20 cellular contexts compared by ENCODE assay signal in the genomic region with DNA sequence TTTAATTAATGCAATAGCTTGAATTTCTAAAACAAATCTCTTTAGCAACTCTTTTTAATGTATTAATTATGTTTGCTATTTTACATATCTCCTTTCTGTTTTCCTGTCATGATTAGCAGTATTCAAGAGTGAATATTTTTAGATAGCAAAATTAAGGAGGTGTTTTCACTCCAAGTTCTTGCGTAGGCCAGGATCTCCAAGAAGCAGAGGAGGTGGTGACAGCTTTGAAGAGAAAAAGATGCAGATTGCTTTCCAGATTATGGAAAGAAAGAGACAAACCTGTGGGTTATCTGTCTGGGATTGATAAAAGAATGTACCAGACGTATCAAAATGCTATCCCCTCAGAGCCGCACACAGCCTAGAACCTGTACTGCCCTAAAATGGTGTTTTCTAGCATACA.
"Had no signal": no experiment of that assay in that cellular context is flagged by ENCODE, and none has a peak within 500 bp of the region (broad histone marks: within the 10 kb centered on the region; RNA-seq: fewer than 3 reads in every experiment).

No MANE protein-coding gene starts in this region.

- DNase-seq: stimulated activated CD4-positive, alpha-beta T cell treated with anti-CD3 and anti-CD28 coated beads, Interleukin-2, amount 100 ng/mL, for 48 hours; stimulated activated CD4-positive, alpha-beta T cell treated with anti-CD3 and anti-CD28 coated beads, Interleukin-4, amount 100 ng/mL, for 1 hour; stimulated activated CD4-positive, alpha-beta T cell treated with anti-CD3 and anti-CD28 coated beads, Interleukin-4, amount 100 ng/mL, for 24 hours; stimulated activated CD4-positive, alpha-beta T cell treated with anti-CD3 and anti-CD28 coated beads, Interleukin-4, amount 100 ng/mL, for 4 hours; stimulated activated CD8-positive, alpha-beta memory T cell treated with anti-CD3 and anti-CD28 coated beads, Interleukin-4, amount 100 ng/mL, for 48 hours; stimulated activated naive B cell treated with anti-CD40 and anti-IgM and Interleukin-4, amounts not matched to agents 10 μg/mL and 1 μg/mL and 100 μg/mL, for 72 hours; stimulated activated naive CD4-positive, alpha-beta T cell; stimulated activated naive CD4-positive, alpha-beta T cell treated with Interleukin-2 at 50 U/mL for 16 hours; stimulated activated naive CD8-positive, alpha-beta T cell treated with anti-CD3 and anti-CD28 coated beads, Interleukin-15, amount 100 ng/mL, for 72 hours; stimulated activated naive CD8-positive, alpha-beta T cell treated with anti-CD3 and anti-CD28 coated beads, Interleukin-15, Interleukin-2, amounts not matched to agents 100 U/mL and 50 U/mL, for 24 hours; stomach; substantia nigra; testis; thyroid gland; tibial artery; transverse colon; trophoblast cell; upper lobe of left lung; upper lobe of right lung; uterus had no signal
